In genomic region chr16:11915644-11916523, GRCh38 we compare ENCODE assay signal across 1 cellular context.
TF ChIP-seq lines count a peak whose summit lies in the region.

Gene GSPT1, minus strand, starts transcription at chr16:11915956. Its CDS starts 236 bp downstream, at chr16:11915720.

TF ChIP-seq in K562, 482 proteins besides CTCF, POLR2A, EP300 and RAD21 (continued from another document and continues in another):
- TF ChIP-seq TSHZ1 (CRISPR knock-in tag; IDR thresholded peaks at IDR 0.05), result no peak
- TF ChIP-seq AFF1 (IDR thresholded peaks at IDR 0.05; ENCODE audit: low read depth in 1 of 2, partially characterized antibody in 2 of 2), result peak; percentile 19 to 100
- TF ChIP-seq MXD1 (CRISPR knock-in tag; IDR thresholded peaks at IDR 0.05; ENCODE audit: borderline replicate concordance, poor library complexity, severe bottlenecking), result no peak
- TF ChIP-seq SMARCB1 (IDR thresholded peaks at IDR 0.05; ENCODE audit: insufficient read length, low read depth), result no peak
- no peak for TF ChIP-seq PBX2 (CRISPR knock-in tag; IDR thresholded peaks at IDR 0.05; ENCODE audit: low read depth)
- no peak for TF ChIP-seq PBX2 (tag; conservative IDR thresholded peaks at IDR 0.05; ENCODE audit: low read depth)
- peak; percentile 64 for TF ChIP-seq ZBTB12 (CRISPR knock-in tag; IDR thresholded peaks at IDR 0.05)
- no peak for TF ChIP-seq ZNF212 (CRISPR knock-in tag; IDR thresholded peaks at IDR 0.05)
- TF ChIP-seq RFX5 (IDR thresholded peaks at IDR 0.05; ENCODE audit: low read depth, low read length), result no peak
- TF ChIP-seq ARID2 (IDR thresholded peaks at IDR 0.05), result no peak
- peak; percentile 43 for TF ChIP-seq CCNT2 (IDR thresholded peaks at IDR 0.05; ENCODE audit: borderline replicate concordance, extremely low read depth, insufficient read length, low read depth, low read length)
- TF ChIP-seq POLR3G (IDR thresholded peaks at IDR 0.05; ENCODE audit: extremely low read depth, insufficient read length, insufficient replicate concordance), result no peak
- no peak for TF ChIP-seq CBX8 (IDR thresholded peaks at IDR 0.05; ENCODE audit: borderline replicate concordance, extremely low read depth, low read depth, low read length, poor library complexity, severe bottlenecking)
- no peak for TF ChIP-seq MBD1 (CRISPR knock-in tag; IDR thresholded peaks at IDR 0.05)
- peak; percentile 99 for TF ChIP-seq MAZ (CRISPR knock-in tag; conservative IDR thresholded peaks at IDR 0.05 in 1 of 2, IDR thresholded peaks at IDR 0.05 in 1 of 2)
- peak in 2 of 3 experiments; percentile 57 to 63 for TF ChIP-seq YY1 (IDR thresholded peaks at IDR 0.05; ENCODE audit: borderline replicate concordance in 1 of 3, control insufficient read depth in 1 of 3, extremely low read depth in 1 of 3, insufficient read depth in 3 of 3, insufficient read length in 1 of 3, insufficient replicate concordance in 2 of 3, low read depth in 1 of 3, low read length in 2 of 3)
- peak; percentile 98 for TF ChIP-seq ZNF197 (CRISPR knock-in tag; IDR thresholded peaks at IDR 0.05; ENCODE audit: low read depth)
- TF ChIP-seq TAF1 (IDR thresholded peaks at IDR 0.05; ENCODE audit: control insufficient read depth, extremely low read depth, insufficient read depth, low read length, severe bottlenecking), result peak; percentile 56
- TF ChIP-seq SP2 (IDR thresholded peaks at IDR 0.05; ENCODE audit: extremely low read depth, low read depth, low read length, poor library complexity, severe bottlenecking), result no peak
- no peak for TF ChIP-seq HSF4 (CRISPR knock-in tag; IDR thresholded peaks at IDR 0.05; ENCODE audit: borderline replicate concordance)
- no peak for TF ChIP-seq XRCC4 (IDR thresholded peaks at IDR 0.05; ENCODE audit: extremely low read depth, insufficient read depth, insufficient read length)
- TF ChIP-seq PKNOX1 (IDR thresholded peaks at IDR 0.05), result peak; percentile 65
- no peak for TF ChIP-seq GABPB2 (CRISPR knock-in tag; conservative IDR thresholded peaks at IDR 0.05)
- TF ChIP-seq SMC3 (conservative IDR thresholded peaks at IDR 0.05; ENCODE audit: insufficient read depth, low read depth, low read length), result no peak
- TF ChIP-seq SMARCA4 (IDR thresholded peaks at IDR 0.05), result no peak
- no peak; the same call in 1 of the 2 replicates for TF ChIP-seq JUND (IDR thresholded peaks at IDR 0.05; ENCODE audit: borderline replicate concordance, low read depth, low read length)
- no peak; the same call in 2 of the 3 replicates for TF ChIP-seq JUND (tag; IDR thresholded peaks at IDR 0.05; ENCODE audit: borderline replicate concordance, low read depth, low read length)
- TF ChIP-seq ILK (tag; IDR thresholded peaks at IDR 0.05; ENCODE audit: borderline replicate concordance, low read depth), result no peak
- TF ChIP-seq CUX1 (CRISPR knock-in tag; IDR thresholded peaks at IDR 0.05), result no peak
